15 cellular contexts compared by ENCODE assay signal in the genomic region with DNA sequence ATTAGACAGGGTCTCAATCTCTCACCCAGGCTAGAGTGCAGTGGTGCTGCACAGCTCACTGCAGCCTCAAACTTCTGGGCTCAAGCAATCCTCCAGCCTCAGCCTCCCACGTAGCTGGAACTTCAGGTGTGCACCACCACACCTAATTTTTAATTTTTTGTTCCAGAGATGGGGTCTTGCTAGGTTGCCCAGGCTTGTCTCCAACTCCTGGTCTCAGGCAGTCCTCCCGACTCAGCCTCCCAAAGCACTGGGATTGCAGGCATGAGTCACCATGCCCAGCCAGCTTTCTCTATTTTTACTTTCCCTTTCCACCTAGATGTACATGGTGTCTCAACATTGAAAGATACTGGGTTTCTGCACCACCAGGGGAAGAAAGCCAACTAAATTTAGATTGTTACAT.
"Had no signal": no experiment of that assay in that cellular context is flagged by ENCODE, and none has a peak within 500 bp of the region (broad histone marks: within the 10 kb centered on the region; RNA-seq: fewer than 3 reads in every experiment).

No MANE protein-coding gene starts in this region.

- H2AFZ ChIP-seq: parathyroid adenoma had no signal

- H3K9me3 ChIP-seq: thoracic aorta had no signal

- H3K4me3 ChIP-seq: dorsolateral prefrontal cortex, thoracic aorta had no signal

- H3K9me3 Mint-ChIP-seq: activated T-helper 17 cell treated with anti-CD3 and anti-CD28 coated beads, Interleukin-2, amount 50 U/mL, for 72 hours had no signal

- H3K27ac ChIP-seq: dorsolateral prefrontal cortex, parathyroid adenoma, thoracic aorta, WERI-Rb-1 had no signal

- ATAC-seq: activated T-helper 17 cell treated with anti-CD3 and anti-CD28 coated beads, Interleukin-2, amount 50 U/mL, for 72 hours; left colon; T-cell had no signal

- H3K9ac ChIP-seq: parathyroid adenoma had no signal

- H3K36me3 ChIP-seq: thoracic aorta, WERI-Rb-1 had no signal

- H3K4me3 Mint-ChIP-seq: activated naive CD4-positive, alpha-beta T cell treated with anti-CD3 and anti-CD28 coated beads, Interleukin-2, amount 50 U/mL, for 24 hours; activated T-helper 17 cell treated with anti-CD3 and anti-CD28 coated beads, Interleukin-2, amount 50 U/mL, for 72 hours; immature natural killer cell; stimulated activated naive CD8-positive, alpha-beta T cell treated with anti-CD3 and anti-CD28 coated beads, Interleukin-15, Interleukin-2, amounts not matched to agents 100 ng/mL and 50 ng/mL, for 24 hours; T-cell had no signal

- H3K27me3 ChIP-seq: dorsolateral prefrontal cortex had no signal

- H3K27me3 Mint-ChIP-seq: activated naive CD4-positive, alpha-beta T cell treated with anti-CD3 and anti-CD28 coated beads, Interleukin-2, amount 50 U/mL, for 24 hours; activated T-helper 17 cell treated with anti-CD3 and anti-CD28 coated beads, Interleukin-2, amount 50 U/mL, for 72 hours; stimulated activated naive CD8-positive, alpha-beta T cell treated with anti-CD3 and anti-CD28 coated beads, Interleukin-15, Interleukin-2, amounts not matched to agents 100 ng/mL and 50 ng/mL, for 24 hours; T-cell had no signal

- DNase-seq: activated CD4-positive, alpha-beta T cell treated with anti-CD3 and anti-CD28 coated beads for 48 hours; activated T-cell treated with anti-CD3 and anti-CD28 coated beads for 4 hours; dorsolateral prefrontal cortex; immature natural killer cell; left colon; retina; stimulated activated CD4-positive, alpha-beta T cell treated with anti-CD3 and anti-CD28 coated beads, Interleukin-15, amount 100 ng/mL, for 24 hours; stimulated activated CD4-positive, alpha-beta T cell treated with anti-CD3 and anti-CD28 coated beads, Interleukin-4, amount 100 ng/mL, for 24 hours; T-cell; WERI-Rb-1 had no signal

- H3K27ac Mint-ChIP-seq: activated naive CD4-positive, alpha-beta T cell treated with anti-CD3 and anti-CD28 coated beads, Interleukin-2, amount 50 U/mL, for 24 hours; activated T-helper 17 cell treated with anti-CD3 and anti-CD28 coated beads, Interleukin-2, amount 50 U/mL, for 72 hours; stimulated activated naive CD8-positive, alpha-beta T cell treated with anti-CD3 and anti-CD28 coated beads, Interleukin-15, Interleukin-2, amounts not matched to agents 100 ng/mL and 50 ng/mL, for 24 hours; T-cell had no signal
